In genomic region chr1:30512922-30513265, GRCh38 we compare ENCODE assay signal across 2 cellular contexts.
TF ChIP-seq lines count a peak whose summit lies in the region.

No MANE protein-coding gene starts in this region.

TF ChIP-seq in A549, 52 proteins besides CTCF, POLR2A, EP300 and RAD21:
- TF ChIP-seq MAZ (IDR thresholded peaks at IDR 0.05; ENCODE audit: borderline replicate concordance, low read depth, low read length) (no peak), KDM5A (IDR thresholded peaks at IDR 0.05) (no peak), POLR2AphosphoS2 (conservative IDR thresholded peaks at IDR 0.05; ENCODE audit: low read length) (no peak), PBX3 (IDR thresholded peaks at IDR 0.05) (no peak), E2F6 (IDR thresholded peaks at IDR 0.05; ENCODE audit: borderline replicate concordance, low read depth) (no peak), TFCP2L1 (CRISPR knock-in tag; IDR thresholded peaks at IDR 0.05) (no peak), CHD2 (IDR thresholded peaks at IDR 0.05; ENCODE audit: low read length, partially characterized antibody) (no peak), ZNF302 (CRISPR knock-in tag; IDR thresholded peaks at IDR 0.05) (no peak), SMC3 (IDR thresholded peaks at IDR 0.05) (no peak), EHF (CRISPR knock-in tag; IDR thresholded peaks at IDR 0.05) (no peak), HMGXB4 (CRISPR knock-in tag; IDR thresholded peaks at IDR 0.05; ENCODE audit: borderline replicate concordance) (no peak), HEYL (CRISPR knock-in tag; IDR thresholded peaks at IDR 0.05) (no peak), HOXA7 (CRISPR knock-in tag; IDR thresholded peaks at IDR 0.05) (no peak), ZC3H11A (IDR thresholded peaks at IDR 0.05) (no peak), BCL3 (IDR thresholded peaks at IDR 0.05) (no peak), CBX8 (IDR thresholded peaks at IDR 0.05) (no peak), GATA3 (IDR thresholded peaks at IDR 0.05; ENCODE audit: borderline replicate concordance) (no peak), RNF2 (IDR thresholded peaks at IDR 0.05; ENCODE audit: borderline replicate concordance, low read depth) (no peak)

TF ChIP-seq in H1, 55 proteins besides CTCF, POLR2A, EP300 and RAD21:
- no peak for TF ChIP-seq TCF12 (IDR thresholded peaks at IDR 0.05; ENCODE audit: low read depth, low read length)
- no peak for TF ChIP-seq HDAC6 (IDR thresholded peaks at IDR 0.05; ENCODE audit: low read depth, low read length)
